29 cellular contexts compared by ENCODE assay signal in genomic region chr18:60007641-60008040, GRCh38.
"Had no signal": no experiment of that assay in that cellular context is flagged by ENCODE, and none has a peak within 500 bp of the region (broad histone marks: within the 10 kb centered on the region; RNA-seq: fewer than 3 reads in every experiment).

No MANE protein-coding gene starts in this region.

- H2AFZ ChIP-seq: parathyroid adenoma had no signal

- H3K4me1 ChIP-seq: parathyroid adenoma, prostate gland, right atrium auricular region, right lobe of liver, sigmoid colon, suprapubic skin, testis, tibial artery, transverse colon, upper lobe of right lung, uterus had no signal

- H3K27me3 ChIP-seq: neutrophil, ovary, right atrium auricular region, right lobe of liver, sigmoid colon, suprapubic skin, testis, tibial artery, transverse colon, upper lobe of right lung, uterus had no signal

- H3K27ac ChIP-seq: neutrophil, ovary, parathyroid adenoma, prostate gland, right atrium auricular region, right lobe of liver, sigmoid colon, suprapubic skin, testis, tibial artery, transverse colon, upper lobe of right lung, uterus had no signal

- H3K36me3 ChIP-seq: neutrophil, ovary, prostate gland, right atrium auricular region, right lobe of liver, sigmoid colon, suprapubic skin, tibial artery, transverse colon, upper lobe of right lung, uterus had no signal

- DNase-seq: naive B cell; naive thymus-derived CD8-positive, alpha-beta T cell; nephron progenitor cell; nucleus accumbens; ovary; retina; right lobe of liver; sigmoid colon; small intestine; stimulated activated CD4-positive, alpha-beta T cell treated with anti-CD3 and anti-CD28 coated beads, Interleukin-15, amount 100 ng/mL, for 24 hours; stimulated activated CD4-positive, alpha-beta T cell treated with anti-CD3 and anti-CD28 coated beads, Interleukin-2, amount 100 ng/mL, for 24 hours; stimulated activated CD4-positive, alpha-beta T cell treated with anti-CD3 and anti-CD28 coated beads, Interleukin-2, amount 100 ng/mL, for 48 hours; stimulated activated CD4-positive, alpha-beta T cell treated with anti-CD3 and anti-CD28 coated beads, Interleukin-4, amount 100 ng/mL, for 24 hours; stimulated activated naive CD4-positive, alpha-beta T cell; stimulated activated naive CD8-positive, alpha-beta T cell treated with anti-CD3 and anti-CD28 coated beads, Interleukin-15, amount 100 ng/mL, for 72 hours; stimulated activated naive CD8-positive, alpha-beta T cell treated with anti-CD3 and anti-CD28 coated beads, Interleukin-15, Interleukin-2, amounts not matched to agents 100 U/mL and 50 U/mL, for 24 hours; substantia nigra; testis; tibial artery; transverse colon; upper lobe of right lung; uterus had no signal

- FAIRE-seq: small intestine had no signal

- ATAC-seq: naive thymus-derived CD8-positive, alpha-beta T cell; natural killer cell treated with Interleukin-12 subunit alpha and Interleukin-12 subunit beta and Interleukin-15 and Interleukin-18, amount 100 ng/mL, for 72 hours; right lobe of liver; stimulated activated memory B cell treated with anti-CD40 and anti-IgM and Interleukin-4, amounts not matched to agents 10 μg/mL and 1 μg/mL and 100 μg/mL, for 72 hours; stimulated activated naive CD8-positive, alpha-beta T cell treated with anti-CD3 and anti-CD28 coated beads, Interleukin-15, amount 100 ng/mL, for 72 hours; stimulated activated naive CD8-positive, alpha-beta T cell treated with anti-CD3 and anti-CD28 coated beads, Interleukin-15, Interleukin-2, amounts not matched to agents 100 U/mL and 50 U/mL, for 24 hours; upper lobe of right lung had no signal

- H3K9me3 ChIP-seq: neutrophil, ovary, prostate gland, right lobe of liver, suprapubic skin, testis, transverse colon, upper lobe of right lung, uterus had no signal

- H3K79me2 ChIP-seq: parathyroid adenoma had no signal

- H3K4me3 ChIP-seq: ovary, prostate gland, right atrium auricular region, right lobe of liver, sigmoid colon, suprapubic skin, testis, tibial artery, transverse colon, upper lobe of right lung, uterus had no signal
